In the genomic region with DNA sequence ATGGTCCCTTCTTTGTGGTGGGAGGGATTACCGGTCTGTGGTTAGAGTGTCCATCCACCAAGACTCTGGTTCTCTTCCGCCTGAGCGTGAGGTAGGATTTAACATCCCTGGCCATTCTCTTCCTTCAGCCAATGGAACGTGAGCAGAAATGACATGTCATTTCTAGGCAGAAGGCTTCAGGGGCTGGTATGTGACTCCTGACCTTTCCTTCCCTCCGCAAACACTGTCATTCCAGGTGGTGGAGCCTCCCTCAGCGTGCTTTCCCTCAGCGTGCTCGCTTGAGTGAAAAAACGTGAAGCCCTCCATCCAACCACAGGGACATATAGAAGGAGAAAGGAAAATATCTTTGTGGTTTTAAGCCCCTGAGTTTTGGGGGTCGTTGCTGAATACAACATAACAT, we compare ENCODE assay signal across 24 cellular contexts. TPM values are rescaled to one million over a fixed set of nuclear protein-coding genes. Genes with fewer than 3 reads are reported as not detected.
"Had no signal": no experiment of that assay in that cellular context is flagged by ENCODE, and none has a peak within 500 bp of the region (broad histone marks: within the 10 kb centered on the region; RNA-seq: fewer than 3 reads in every experiment).

No MANE protein-coding gene starts in this region.

- H3K4me1 ChIP-seq: SJSA1 had no signal

- H3K4me3 ChIP-seq: MG63, SJSA1, SK-N-MC had no signal

- H3K9me3 ChIP-seq: MG63, SJSA1 had no signal

- H3K36me3 Mint-ChIP-seq: IgD-negative memory B cell had no signal

- H3K9me3 Mint-ChIP-seq: IgD-negative memory B cell had no signal

- H3K27ac ChIP-seq: SJSA1, SK-N-MC had no signal

- H3K4me1 Mint-ChIP-seq: IgD-negative memory B cell had no signal

- DNase-seq: MG63, NCI-H1092, NCI-H1105 treated with DMSO at 0.1 percent for 48 hours, NCI-H1417 treated with DMSO at 0.1 percent for 48 hours, NCI-H146, NCI-H1694 treated with DMSO at 0.1 percent for 48 hours, NCI-H1930, NCI-H2081 treated with DMSO at 0.1 percent for 48 hours, NCI-H2171, NCI-H226, NCI-H446, NCI-H510A, NCI-H524 treated with DMSO at 0.1 percent for 48 hours, NCI-H69, NCI-H774, Right ventricle myocardium superior, RPMI8226, SIG-M5, SW 1271 had no signal

- H3K27ac Mint-ChIP-seq: IgD-negative memory B cell had no signal

- H3K27me3 ChIP-seq: MG63, SJSA1 had no signal

- H3K36me3 ChIP-seq: MG63, SJSA1 had no signal

- H3K4me3 Mint-ChIP-seq: IgD-negative memory B cell had no signal

RNA-seq across cellular contexts. Expression of a gene that starts 34.0 kb away (rescaled TPM):
- total RNA-seq: LHCN-M2, Right ventricle myocardium superior, SJSA1 had no signal
- polyA plus RNA-seq: IgD-negative memory B cell had no signal

RNA-seq across cellular contexts. Expression of a gene that starts 40.9 kb away (rescaled TPM):
- total RNA-seq: HT1080, LHCN-M2, Right ventricle myocardium superior, SJSA1 had no signal
- polyA plus RNA-seq: IgD-negative memory B cell had no signal
